In genomic region chr20:50098259-50098658, GRCh38 we compare ENCODE assay signal across 18 cellular contexts. TPM values are rescaled to one million over a fixed set of nuclear protein-coding genes. Genes with fewer than 3 reads are reported as not detected.
DNase-seq lines count a peak whose midpoint lies in the region; ATAC-seq and TF ChIP-seq lines count a peak whose summit lies in the region.
"Had no signal": no experiment of that assay in that cellular context is flagged by ENCODE, and none has a peak within 500 bp of the region (broad histone marks: within the 10 kb centered on the region; RNA-seq: fewer than 3 reads in every experiment).

No MANE protein-coding gene starts in this region.

- no peaks in the 10 kb centered on the region for H3K27me3 Mint-ChIP-seq in activated CD8-positive, alpha-beta T cell treated with anti-CD3 and anti-CD28 coated beads for 36 hours
- no peaks in the 10 kb centered on the region for H3K27me3 Mint-ChIP-seq in activated CD8-positive, alpha-beta T cell treated with anti-CD3 and anti-CD28 coated beads, Interleukin-2, amount 10 ng/mL, durations not matched to agents 7 days and 5 days (ENCODE audit: low read depth)
- H3K27me3 Mint-ChIP-seq in progenitor cell of endocrine pancreas, result no peaks in the 10 kb centered on the region
- H3K27me3 Mint-ChIP-seq: activated naive CD4-positive, alpha-beta T cell treated with anti-CD3 and anti-CD28 coated beads, Interleukin-2, amount 50 U/mL, for 24 hours had no signal

- TF ChIP-seq EP300 in suprapubic skin (IDR thresholded peaks at IDR 0.05), result no peak

- no peaks in the 10 kb centered on the region for H3K9me3 ChIP-seq in esophagus squamous epithelium
- H3K9me3 ChIP-seq in suprapubic skin, result no peaks in the 10 kb centered on the region
- H3K9me3 ChIP-seq: Peyer's patch, tibial nerve had no signal

- H3K36me3 Mint-ChIP-seq in activated CD8-positive, alpha-beta T cell treated with anti-CD3 and anti-CD28 coated beads for 36 hours (ENCODE audit: low read depth), result peaks cover 39% of the 10 kb centered on the region
- H3K36me3 Mint-ChIP-seq in activated CD8-positive, alpha-beta T cell treated with anti-CD3 and anti-CD28 coated beads, Interleukin-2, amount 10 ng/mL, durations not matched to agents 7 days and 5 days (ENCODE audit: low read depth), result peaks cover 59% of the 10 kb centered on the region
- peaks cover 13% of the 10 kb centered on the region for H3K36me3 Mint-ChIP-seq in progenitor cell of endocrine pancreas (ENCODE audit: insufficient read depth)

- H3K27me3 ChIP-seq in esophagus squamous epithelium (no peaks in the 10 kb centered on the region), suprapubic skin (no peaks in the 10 kb centered on the region)
- H3K27me3 ChIP-seq: Peyer's patch, tibial nerve had no signal

- no peak overlapping the region for H3K4me3 Mint-ChIP-seq in activated CD8-positive, alpha-beta T cell treated with anti-CD3 and anti-CD28 coated beads for 36 hours
- H3K4me3 Mint-ChIP-seq in activated CD8-positive, alpha-beta T cell treated with anti-CD3 and anti-CD28 coated beads, Interleukin-2, amount 10 ng/mL, durations not matched to agents 7 days and 5 days, result no peak overlapping the region
- no peak overlapping the region for H3K4me3 Mint-ChIP-seq in progenitor cell of endocrine pancreas (ENCODE audit: low read depth)
- H3K4me3 Mint-ChIP-seq: activated naive CD4-positive, alpha-beta T cell treated with anti-CD3 and anti-CD28 coated beads, Interleukin-2, amount 50 U/mL, for 24 hours; neural crest cell had no signal

- H3K27ac ChIP-seq in esophagus squamous epithelium (peak overlapping the region in 3 of 4 donors; percentile 11 to 65 (median 64)), suprapubic skin (no peak overlapping the region)
- H3K27ac ChIP-seq: Peyer's patch had no signal

- H3K4me3 ChIP-seq in esophagus squamous epithelium, result no peak overlapping the region
- H3K4me3 ChIP-seq in suprapubic skin, result no peak overlapping the region
- H3K4me3 ChIP-seq: GM12878, Peyer's patch, tibial nerve had no signal

- H3K9me3 Mint-ChIP-seq in activated CD8-positive, alpha-beta T cell treated with anti-CD3 and anti-CD28 coated beads for 36 hours, result no peaks in the 10 kb centered on the region
- no peaks in the 10 kb centered on the region for H3K9me3 Mint-ChIP-seq in activated CD8-positive, alpha-beta T cell treated with anti-CD3 and anti-CD28 coated beads, Interleukin-2, amount 10 ng/mL, durations not matched to agents 7 days and 5 days (ENCODE audit: insufficient read depth)
- H3K9me3 Mint-ChIP-seq in progenitor cell of endocrine pancreas (ENCODE audit: low read depth), result no peaks in the 10 kb centered on the region
- H3K9me3 Mint-ChIP-seq: activated naive CD4-positive, alpha-beta T cell treated with anti-CD3 and anti-CD28 coated beads, Interleukin-2, amount 50 U/mL, for 24 hours; neural crest cell had no signal

- intact Hi-C loops in activated CD8-positive, alpha-beta T cell treated with anti-CD3 and anti-CD28 coated beads for 36 hours (cut with micrococcal nuclease), result no loop called here
- intact Hi-C loops in esophagus squamous epithelium (cut with DNase I), result no loop called here

- CTCF ChIA-PET in activated CD8-positive, alpha-beta T cell treated with anti-CD3 and anti-CD28 coated beads for 36 hours (lab: Charles Lee), result interaction anchor here (1.0 to 5.3 kb wide), 6 partner anchors 12 to 129 kb away, joined by 3 to 57 read pairs (median 6); no protein-coding TSS in a partner anchor
- CTCF ChIA-PET in activated CD8-positive, alpha-beta T cell treated with anti-CD3 and anti-CD28 coated beads, Interleukin-2, amount 10 ng/mL, durations not matched to agents 7 days and 5 days (lab: Charles Lee), result interaction anchor here (1.1 to 3.2 kb wide), 5 partner anchors 9 to 71 kb away, joined by 3 to 22 read pairs (median 9); partner anchors contain the start of gene UBE2V1

- DNase-seq in activated CD8-positive, alpha-beta T cell treated with anti-CD3 and anti-CD28 coated beads for 36 hours, result no peak
- DNase-seq in activated CD8-positive, alpha-beta T cell treated with anti-CD3 and anti-CD28 coated beads, Interleukin-2, amount 10 ng/mL, durations not matched to agents 7 days and 5 days, result no peak
- DNase-seq in OCI-M1 (lab: John Stamatoyannopoulos, UW) (peak; percentile 32), esophagus squamous epithelium (lab: John Stamatoyannopoulos, UW) (no peak), progenitor cell of endocrine pancreas (ENCODE audit: low spot score, unreplicated experiment) (no peak), suprapubic skin (ENCODE audit: low spot score in 2 of 2) (no peak)
- DNase-seq: foreskin fibroblast, H7, mammary epithelial cell, NCI-H2081 treated with DMSO at 0.1 percent for 48 hours, NCI-H526, Peyer's patch had no signal

- peak overlapping the region; percentile 52 for H3K27ac Mint-ChIP-seq in activated CD8-positive, alpha-beta T cell treated with anti-CD3 and anti-CD28 coated beads for 36 hours
- H3K27ac Mint-ChIP-seq in activated CD8-positive, alpha-beta T cell treated with anti-CD3 and anti-CD28 coated beads, Interleukin-2, amount 10 ng/mL, durations not matched to agents 7 days and 5 days, result no peak overlapping the region
- peak overlapping the region; percentile 1 for H3K27ac Mint-ChIP-seq in progenitor cell of endocrine pancreas

- TF ChIP-seq POLR2A in esophagus squamous epithelium (IDR thresholded peaks at IDR 0.05) (no peak), suprapubic skin (IDR thresholded peaks at IDR 0.05) (no peak)

- H3K36me3 ChIP-seq in esophagus squamous epithelium (peaks cover 0 to 42% (median 6%) of the 10 kb centered on the region in 3 donors), suprapubic skin (peaks cover 27% of the 10 kb centered on the region)

- H3K4me1 ChIP-seq in esophagus squamous epithelium, result peaks cover 22 to 82% (median 32%) of the 10 kb centered on the region in 3 donors
- peaks cover 13% of the 10 kb centered on the region for H3K4me1 ChIP-seq in suprapubic skin

- POLR2A ChIA-PET in activated CD8-positive, alpha-beta T cell treated with anti-CD3 and anti-CD28 coated beads for 36 hours (lab: Charles Lee), result interaction anchor here (0.6 to 5.9 kb wide), 3 partner anchors 12 to 51 kb away, joined by 3 to 42 read pairs (median 3); no protein-coding TSS in a partner anchor
- POLR2A ChIA-PET in activated CD8-positive, alpha-beta T cell treated with anti-CD3 and anti-CD28 coated beads, Interleukin-2, amount 10 ng/mL, durations not matched to agents 7 days and 5 days (lab: Charles Lee), result interaction anchor here (1.3 kb wide), 1 partner anchor 12 kb away, joined by 4 read pairs; no protein-coding TSS in a partner anchor

- no peak for ATAC-seq in activated CD8-positive, alpha-beta T cell treated with anti-CD3 and anti-CD28 coated beads for 36 hours
- no peak for ATAC-seq in activated CD8-positive, alpha-beta T cell treated with anti-CD3 and anti-CD28 coated beads, Interleukin-2, amount 10 ng/mL, durations not matched to agents 7 days and 5 days
- no peak for ATAC-seq in activated CD4-positive, CD25-positive, alpha-beta regulatory T cell treated with anti-CD3 and anti-CD28 coated beads, Interleukin-2, amount 50 U/mL, for 24 hours
- no peak for ATAC-seq in HG03095 (IDR thresholded peaks at IDR 0.05; ENCODE audit: unreplicated experiment)
- ATAC-seq: GM12878 had no signal

- WGBS in esophagus squamous epithelium, 2 donors, result 63 to 83% methylated on average over 2 of the region's 2 CpGs
- WGBS in suprapubic skin, result 91% methylated on average over 2 of the region's 2 CpGs

- no peak for TF ChIP-seq CTCF in activated CD8-positive, alpha-beta T cell treated with anti-CD3 and anti-CD28 coated beads for 36 hours (IDR thresholded peaks at IDR 0.05)
- no peak for TF ChIP-seq CTCF in esophagus squamous epithelium (IDR thresholded peaks at IDR 0.05)
- TF ChIP-seq CTCF in progenitor cell of endocrine pancreas (IDR thresholded peaks at IDR 0.05; ENCODE audit: unreplicated experiment), result no peak
- TF ChIP-seq CTCF in suprapubic skin (IDR thresholded peaks at IDR 0.05), result no peak

- peaks cover 44% of the 10 kb centered on the region for H3K4me1 Mint-ChIP-seq in activated CD8-positive, alpha-beta T cell treated with anti-CD3 and anti-CD28 coated beads for 36 hours (ENCODE audit: low read depth)
- peaks cover 21% of the 10 kb centered on the region for H3K4me1 Mint-ChIP-seq in activated CD8-positive, alpha-beta T cell treated with anti-CD3 and anti-CD28 coated beads, Interleukin-2, amount 10 ng/mL, durations not matched to agents 7 days and 5 days (ENCODE audit: low read depth)
- peaks cover 20% of the 10 kb centered on the region for H3K4me1 Mint-ChIP-seq in progenitor cell of endocrine pancreas (ENCODE audit: low read depth)

RNA-seq across cellular contexts. Expression of gene UBE2V1, which starts 14.7 kb away (rescaled TPM):
- 100 to 1,000 TPM; 112 to 151 TPM for total RNA-seq in activated CD8-positive, alpha-beta T cell treated with anti-CD3 and anti-CD28 coated beads for 36 hours
- 100 to 1,000 TPM; 120 to 131 TPM for total RNA-seq in activated CD8-positive, alpha-beta T cell treated with anti-CD3 and anti-CD28 coated beads, Interleukin-2, amount 10 ng/mL, durations not matched to agents 7 days and 5 days
- 10 to 100 TPM; 44.4 to 80.7 (median 63.4) TPM for total RNA-seq in esophagus squamous epithelium
- 150 and 157 TPM in 2 replicates for total RNA-seq in progenitor cell of endocrine pancreas
- 100 to 1,000 TPM in 2 of 4 donors, 10 to 100 TPM in 2; 80.5 to 162 (median 99.0) TPM for total RNA-seq in suprapubic skin

RNA-seq across cellular contexts. Expression of gene PEDS1, which starts 55.3 kb away (rescaled TPM):
- total RNA-seq in activated CD8-positive, alpha-beta T cell treated with anti-CD3 and anti-CD28 coated beads for 36 hours, result 10 to 100 TPM; 16.0 to 17.3 TPM
- total RNA-seq in activated CD8-positive, alpha-beta T cell treated with anti-CD3 and anti-CD28 coated beads, Interleukin-2, amount 10 ng/mL, durations not matched to agents 7 days and 5 days, result 10 to 100 TPM; 28.7 to 30.2 TPM
- 10 to 100 TPM; 32.8 to 54.0 (median 46.7) TPM for total RNA-seq in esophagus squamous epithelium
- total RNA-seq in progenitor cell of endocrine pancreas, result 26.0 and 31.0 TPM in 2 replicates
- 10 to 100 TPM; 30.5 to 82.2 (median 57.3) TPM for total RNA-seq in suprapubic skin
